In the genomic region with DNA sequence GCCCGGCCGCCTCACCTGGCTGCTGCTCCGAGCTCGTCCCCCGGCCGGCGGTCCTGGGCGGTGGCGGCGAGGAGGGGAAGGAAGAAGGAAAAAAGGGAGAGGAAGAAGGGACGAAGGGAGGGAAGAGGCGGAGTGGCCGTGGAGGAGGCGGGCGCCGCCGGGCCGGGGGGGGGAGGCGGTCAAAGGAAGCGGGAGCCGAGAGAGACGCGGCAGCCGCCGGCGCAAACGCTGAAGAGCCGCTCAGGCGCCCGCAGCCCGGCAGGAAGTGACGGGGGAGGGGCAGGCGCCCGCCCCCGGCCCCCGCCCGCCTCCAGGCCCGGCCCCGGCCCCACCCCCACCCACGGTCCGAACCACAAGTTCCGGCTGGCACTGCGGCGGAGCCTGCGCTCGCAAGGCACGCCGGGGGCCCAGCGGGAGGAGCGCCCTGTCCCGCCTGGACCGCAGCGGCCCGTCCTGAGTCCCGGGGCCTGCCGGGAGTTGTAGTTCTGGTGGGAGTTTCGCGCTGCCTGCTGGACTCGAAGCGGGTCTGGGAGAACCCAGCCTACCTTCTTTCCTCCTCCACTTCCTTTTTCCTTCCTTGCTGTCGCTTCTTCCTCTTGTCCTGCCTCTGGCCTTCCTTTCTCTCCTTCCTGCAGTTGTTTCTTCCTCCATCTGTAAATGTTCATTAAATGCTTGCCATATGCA, we compare ENCODE assay signal across 1 cellular context.
TF ChIP-seq lines count a peak whose summit lies in the region.

A gene with protein sequence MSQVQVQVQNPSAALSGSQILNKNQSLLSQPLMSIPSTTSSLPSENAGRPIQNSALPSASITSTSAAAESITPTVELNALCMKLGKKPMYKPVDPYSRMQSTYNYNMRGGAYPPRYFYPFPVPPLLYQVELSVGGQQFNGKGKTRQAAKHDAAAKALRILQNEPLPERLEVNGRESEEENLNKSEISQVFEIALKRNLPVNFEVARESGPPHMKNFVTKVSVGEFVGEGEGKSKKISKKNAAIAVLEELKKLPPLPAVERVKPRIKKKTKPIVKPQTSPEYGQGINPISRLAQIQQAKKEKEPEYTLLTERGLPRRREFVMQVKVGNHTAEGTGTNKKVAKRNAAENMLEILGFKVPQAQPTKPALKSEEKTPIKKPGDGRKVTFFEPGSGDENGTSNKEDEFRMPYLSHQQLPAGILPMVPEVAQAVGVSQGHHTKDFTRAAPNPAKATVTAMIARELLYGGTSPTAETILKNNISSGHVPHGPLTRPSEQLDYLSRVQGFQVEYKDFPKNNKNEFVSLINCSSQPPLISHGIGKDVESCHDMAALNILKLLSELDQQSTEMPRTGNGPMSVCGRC (minus strand): TSS at position 234 of the 684 bp plus-strand sequence. CDS start 22,133 bp downstream, outside the sequence.

TF ChIP-seq in GM12878, 131 proteins besides CTCF, POLR2A, EP300 and RAD21 (continued from another document):
- TF ChIP-seq, protein P1, sequence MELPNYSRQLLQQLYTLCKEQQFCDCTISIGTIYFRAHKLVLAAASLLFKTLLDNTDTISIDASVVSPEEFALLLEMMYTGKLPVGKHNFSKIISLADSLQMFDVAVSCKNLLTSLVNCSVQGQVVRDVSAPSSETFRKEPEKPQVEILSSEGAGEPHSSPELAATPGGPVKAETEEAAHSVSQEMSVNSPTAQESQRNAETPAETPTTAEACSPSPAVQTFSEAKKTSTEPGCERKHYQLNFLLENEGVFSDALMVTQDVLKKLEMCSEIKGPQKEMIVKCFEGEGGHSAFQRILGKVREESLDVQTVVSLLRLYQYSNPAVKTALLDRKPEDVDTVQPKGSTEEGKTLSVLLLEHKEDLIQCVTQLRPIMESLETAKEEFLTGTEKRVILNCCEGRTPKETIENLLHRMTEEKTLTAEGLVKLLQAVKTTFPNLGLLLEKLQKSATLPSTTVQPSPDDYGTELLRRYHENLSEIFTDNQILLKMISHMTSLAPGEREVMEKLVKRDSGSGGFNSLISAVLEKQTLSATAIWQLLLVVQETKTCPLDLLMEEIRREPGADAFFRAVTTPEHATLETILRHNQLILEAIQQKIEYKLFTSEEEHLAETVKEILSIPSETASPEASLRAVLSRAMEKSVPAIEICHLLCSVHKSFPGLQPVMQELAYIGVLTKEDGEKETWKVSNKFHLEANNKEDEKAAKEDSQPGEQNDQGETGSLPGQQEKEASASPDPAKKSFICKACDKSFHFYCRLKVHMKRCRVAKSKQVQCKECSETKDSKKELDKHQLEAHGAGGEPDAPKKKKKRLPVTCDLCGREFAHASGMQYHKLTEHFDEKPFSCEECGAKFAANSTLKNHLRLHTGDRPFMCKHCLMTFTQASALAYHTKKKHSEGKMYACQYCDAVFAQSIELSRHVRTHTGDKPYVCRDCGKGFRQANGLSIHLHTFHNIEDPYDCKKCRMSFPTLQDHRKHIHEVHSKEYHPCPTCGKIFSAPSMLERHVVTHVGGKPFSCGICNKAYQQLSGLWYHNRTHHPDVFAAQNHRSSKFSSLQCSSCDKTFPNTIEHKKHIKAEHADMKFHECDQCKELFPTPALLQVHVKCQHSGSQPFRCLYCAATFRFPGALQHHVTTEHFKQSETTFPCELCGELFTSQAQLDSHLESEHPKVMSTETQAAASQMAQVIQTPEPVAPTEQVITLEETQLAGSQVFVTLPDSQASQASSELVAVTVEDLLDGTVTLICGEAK (IDR thresholded peaks at IDR 0.05; ENCODE audit: borderline replicate concordance), result no peak; the same call in 1 of the 2 replicates
- TF ChIP-seq ZNF274 (IDR thresholded peaks at IDR 0.05; ENCODE audit: insufficient read depth, insufficient read length) (no peak), NFXL1 (IDR thresholded peaks at IDR 0.05; ENCODE audit: borderline replicate concordance) (0 out of 2 replicates have a peak, but pooled peaks have one; percentile 49), SMC3 (IDR thresholded peaks at IDR 0.05; ENCODE audit: borderline replicate concordance, low read length) (no peak), BACH1 (IDR thresholded peaks at IDR 0.05; ENCODE audit: borderline replicate concordance) (no peak), WRNIP1 (IDR thresholded peaks at IDR 0.05; ENCODE audit: borderline replicate concordance, low read depth, low read length) (no peak), SUZ12 (IDR thresholded peaks at IDR 0.05; ENCODE audit: unreplicated experiment) (no peak), ZNF384 (IDR thresholded peaks at IDR 0.05; ENCODE audit: borderline replicate concordance, low read depth, low read length) (no peak), RELA (IDR thresholded peaks at IDR 0.05; ENCODE audit: borderline replicate concordance, partially characterized antibody) (no peak), FOXK2 (IDR thresholded peaks at IDR 0.05) (no peak), SMARCA5 (IDR thresholded peaks at IDR 0.05) (no peak), HDGF (IDR thresholded peaks at IDR 0.05) (peak; percentile 83; the same call in 1 of the 2 replicates)
- TF ChIP-seq, protein P2, sequence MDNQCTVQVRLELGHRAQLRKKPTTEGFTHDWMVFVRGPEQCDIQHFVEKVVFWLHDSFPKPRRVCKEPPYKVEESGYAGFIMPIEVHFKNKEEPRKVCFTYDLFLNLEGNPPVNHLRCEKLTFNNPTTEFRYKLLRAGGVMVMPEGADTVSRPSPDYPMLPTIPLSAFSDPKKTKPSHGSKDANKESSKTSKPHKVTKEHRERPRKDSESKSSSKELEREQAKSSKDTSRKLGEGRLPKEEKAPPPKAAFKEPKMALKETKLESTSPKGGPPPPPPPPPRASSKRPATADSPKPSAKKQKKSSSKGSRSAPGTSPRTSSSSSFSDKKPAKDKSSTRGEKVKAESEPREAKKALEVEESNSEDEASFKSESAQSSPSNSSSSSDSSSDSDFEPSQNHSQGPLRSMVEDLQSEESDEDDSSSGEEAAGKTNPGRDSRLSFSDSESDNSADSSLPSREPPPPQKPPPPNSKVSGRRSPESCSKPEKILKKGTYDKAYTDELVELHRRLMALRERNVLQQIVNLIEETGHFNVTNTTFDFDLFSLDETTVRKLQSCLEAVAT (IDR thresholded peaks at IDR 0.05), result 0 out of 2 replicates have a peak, but pooled peaks have one; percentile 45
- TF ChIP-seq, protein P3, sequence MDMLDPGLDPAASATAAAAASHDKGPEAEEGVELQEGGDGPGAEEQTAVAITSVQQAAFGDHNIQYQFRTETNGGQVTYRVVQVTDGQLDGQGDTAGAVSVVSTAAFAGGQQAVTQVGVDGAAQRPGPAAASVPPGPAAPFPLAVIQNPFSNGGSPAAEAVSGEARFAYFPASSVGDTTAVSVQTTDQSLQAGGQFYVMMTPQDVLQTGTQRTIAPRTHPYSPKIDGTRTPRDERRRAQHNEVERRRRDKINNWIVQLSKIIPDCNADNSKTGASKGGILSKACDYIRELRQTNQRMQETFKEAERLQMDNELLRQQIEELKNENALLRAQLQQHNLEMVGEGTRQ (IDR thresholded peaks at IDR 0.05; ENCODE audit: borderline replicate concordance, low read depth, low read length), result no peak
- TF ChIP-seq, protein P4, sequence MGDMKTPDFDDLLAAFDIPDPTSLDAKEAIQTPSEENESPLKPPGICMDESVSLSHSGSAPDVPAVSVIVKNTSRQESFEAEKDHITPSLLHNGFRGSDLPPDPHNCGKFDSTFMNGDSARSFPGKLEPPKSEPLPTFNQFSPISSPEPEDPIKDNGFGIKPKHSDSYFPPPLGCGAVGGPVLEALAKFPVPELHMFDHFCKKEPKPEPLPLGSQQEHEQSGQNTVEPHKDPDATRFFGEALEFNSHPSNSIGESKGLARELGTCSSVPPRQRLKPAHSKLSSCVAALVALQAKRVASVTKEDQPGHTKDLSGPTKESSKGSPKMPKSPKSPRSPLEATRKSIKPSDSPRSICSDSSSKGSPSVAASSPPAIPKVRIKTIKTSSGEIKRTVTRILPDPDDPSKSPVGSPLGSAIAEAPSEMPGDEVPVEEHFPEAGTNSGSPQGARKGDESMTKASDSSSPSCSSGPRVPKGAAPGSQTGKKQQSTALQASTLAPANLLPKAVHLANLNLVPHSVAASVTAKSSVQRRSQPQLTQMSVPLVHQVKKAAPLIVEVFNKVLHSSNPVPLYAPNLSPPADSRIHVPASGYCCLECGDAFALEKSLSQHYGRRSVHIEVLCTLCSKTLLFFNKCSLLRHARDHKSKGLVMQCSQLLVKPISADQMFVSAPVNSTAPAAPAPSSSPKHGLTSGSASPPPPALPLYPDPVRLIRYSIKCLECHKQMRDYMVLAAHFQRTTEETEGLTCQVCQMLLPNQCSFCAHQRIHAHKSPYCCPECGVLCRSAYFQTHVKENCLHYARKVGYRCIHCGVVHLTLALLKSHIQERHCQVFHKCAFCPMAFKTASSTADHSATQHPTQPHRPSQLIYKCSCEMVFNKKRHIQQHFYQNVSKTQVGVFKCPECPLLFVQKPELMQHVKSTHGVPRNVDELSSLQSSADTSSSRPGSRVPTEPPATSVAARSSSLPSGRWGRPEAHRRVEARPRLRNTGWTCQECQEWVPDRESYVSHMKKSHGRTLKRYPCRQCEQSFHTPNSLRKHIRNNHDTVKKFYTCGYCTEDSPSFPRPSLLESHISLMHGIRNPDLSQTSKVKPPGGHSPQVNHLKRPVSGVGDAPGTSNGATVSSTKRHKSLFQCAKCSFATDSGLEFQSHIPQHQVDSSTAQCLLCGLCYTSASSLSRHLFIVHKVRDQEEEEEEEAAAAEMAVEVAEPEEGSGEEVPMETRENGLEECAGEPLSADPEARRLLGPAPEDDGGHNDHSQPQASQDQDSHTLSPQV (IDR thresholded peaks at IDR 0.05), result no peak
- TF ChIP-seq, protein P5, sequence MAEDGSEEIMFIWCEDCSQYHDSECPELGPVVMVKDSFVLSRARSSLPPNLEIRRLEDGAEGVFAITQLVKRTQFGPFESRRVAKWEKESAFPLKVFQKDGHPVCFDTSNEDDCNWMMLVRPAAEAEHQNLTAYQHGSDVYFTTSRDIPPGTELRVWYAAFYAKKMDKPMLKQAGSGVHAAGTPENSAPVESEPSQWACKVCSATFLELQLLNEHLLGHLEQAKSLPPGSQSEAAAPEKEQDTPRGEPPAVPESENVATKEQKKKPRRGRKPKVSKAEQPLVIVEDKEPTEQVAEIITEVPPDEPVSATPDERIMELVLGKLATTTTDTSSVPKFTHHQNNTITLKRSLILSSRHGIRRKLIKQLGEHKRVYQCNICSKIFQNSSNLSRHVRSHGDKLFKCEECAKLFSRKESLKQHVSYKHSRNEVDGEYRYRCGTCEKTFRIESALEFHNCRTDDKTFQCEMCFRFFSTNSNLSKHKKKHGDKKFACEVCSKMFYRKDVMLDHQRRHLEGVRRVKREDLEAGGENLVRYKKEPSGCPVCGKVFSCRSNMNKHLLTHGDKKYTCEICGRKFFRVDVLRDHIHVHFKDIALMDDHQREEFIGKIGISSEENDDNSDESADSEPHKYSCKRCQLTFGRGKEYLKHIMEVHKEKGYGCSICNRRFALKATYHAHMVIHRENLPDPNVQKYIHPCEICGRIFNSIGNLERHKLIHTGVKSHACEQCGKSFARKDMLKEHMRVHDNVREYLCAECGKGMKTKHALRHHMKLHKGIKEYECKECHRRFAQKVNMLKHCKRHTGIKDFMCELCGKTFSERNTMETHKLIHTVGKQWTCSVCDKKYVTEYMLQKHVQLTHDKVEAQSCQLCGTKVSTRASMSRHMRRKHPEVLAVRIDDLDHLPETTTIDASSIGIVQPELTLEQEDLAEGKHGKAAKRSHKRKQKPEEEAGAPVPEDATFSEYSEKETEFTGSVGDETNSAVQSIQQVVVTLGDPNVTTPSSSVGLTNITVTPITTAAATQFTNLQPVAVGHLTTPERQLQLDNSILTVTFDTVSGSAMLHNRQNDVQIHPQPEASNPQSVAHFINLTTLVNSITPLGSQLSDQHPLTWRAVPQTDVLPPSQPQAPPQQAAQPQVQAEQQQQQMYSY (CRISPR knock-in tag; IDR thresholded peaks at IDR 0.05), result no peak
